ENCODE assay signal across 8 cellular contexts in genomic region chr22:30426395-30427353, GRCh38. TPM values are rescaled to one million over a fixed set of nuclear protein-coding genes. Genes with fewer than 3 reads are reported as not detected.
A peak's percentile ranks its signal among the peaks of the same experiment; 100 is the strongest.
DNase-seq lines count a peak whose midpoint lies in the region; ATAC-seq and TF ChIP-seq lines count a peak whose summit lies in the region.

No MANE protein-coding gene starts in this region.

- POLR2A ChIA-PET in CD4-positive, alpha-beta T cell (lab: Charles Lee) = interaction anchor here (0.7 to 6.0 kb wide), 6 partner anchors 8 to 138 kb away, joined by 3 to 112 read pairs (median 60); partner anchors contain the start of genes CASTOR1 and SEC14L2
- POLR2A ChIA-PET in Panc1 (lab: Charles Lee) = no interaction called here
- POLR2A ChIA-PET in naive thymus-derived CD4-positive, alpha-beta T cell (lab: Charles Lee) = interaction anchor here (0.6 to 7.8 kb wide), 9 partner anchors 9 to 852 kb away, joined by 3 to 158 read pairs (median 5); partner anchors contain the start of gene SEC14L2

- 54% methylated on average over 28 of the region's 29 CpGs for WGBS in esophagus muscularis mucosa

- H3K4me1 ChIP-seq in Panc1 (ENCODE audit: control insufficient read depth, insufficient read depth, low read length) (peaks cover 14% of the 10 kb centered on the region), esophagus muscularis mucosa (peaks cover 36 to 46% (median 44%) of the 10 kb centered on the region in 4 donors)
- peaks cover 28 to 36% of the 10 kb centered on the region in 2 donors for H3K4me1 ChIP-seq in naive thymus-derived CD4-positive, alpha-beta T cell (ENCODE audit: control insufficient read depth in 2 of 2, insufficient read depth in 2 of 2, low read length in 2 of 2)

- peak overlapping the region; percentile 74 for H3K27ac ChIP-seq in CD4-positive, alpha-beta T cell (ENCODE audit: low read depth, low read length)
- H3K27ac ChIP-seq in Panc1 (ENCODE audit: low read length) (peak overlapping the region; percentile 88), esophagus muscularis mucosa (replicated peaks in 1 of 4) (peak overlapping the region; percentile 79 to 96 (median 94))
- H3K27ac ChIP-seq in naive thymus-derived CD4-positive, alpha-beta T cell (ENCODE audit: low read depth, low read length) = peak overlapping the region; percentile 97

- peak; percentile 70 for TF ChIP-seq CTCF in CD4-positive, alpha-beta T cell (IDR thresholded peaks at IDR 0.05)
- TF ChIP-seq CTCF in Panc1 (IDR thresholded peaks at IDR 0.05) (peak; percentile 80), esophagus muscularis mucosa (IDR thresholded peaks at IDR 0.05) (peak; percentile 62 to 76 (median 75))

- H3K9me3 ChIP-seq in CD4-positive, alpha-beta T cell (ENCODE audit: control insufficient read depth, low read length) = no peaks in the 10 kb centered on the region
- H3K9me3 ChIP-seq in Panc1 (ENCODE audit: control insufficient read depth, insufficient read depth, low read depth, low read length) (no peaks in the 10 kb centered on the region), esophagus muscularis mucosa (no peaks in the 10 kb centered on the region)
- H3K9me3 ChIP-seq in naive thymus-derived CD4-positive, alpha-beta T cell (ENCODE audit: control insufficient read depth in 2 of 3, low read length in 3 of 3) = no peaks in the 10 kb centered on the region

- no peaks in the 10 kb centered on the region for H3K27me3 ChIP-seq in CD4-positive, alpha-beta T cell (ENCODE audit: control insufficient read depth, insufficient read depth, low read length)
- no peaks in the 10 kb centered on the region for H3K27me3 ChIP-seq in Panc1 (ENCODE audit: control insufficient read depth, insufficient read depth, low read length)
- no peaks in the 10 kb centered on the region for H3K27me3 ChIP-seq in esophagus muscularis mucosa
- H3K27me3 ChIP-seq in naive thymus-derived CD4-positive, alpha-beta T cell (ENCODE audit: control insufficient read depth in 2 of 2, insufficient read depth in 2 of 2, low read length in 2 of 2) = no peaks in the 10 kb centered on the region

- in situ Hi-C loops in Panc1 (cut with HindIII; ENCODE audit: low pct_unique_long_range_greater_than_20kb, low sequenced_read_pairs) = no loop called here

- H3K36me3 Mint-ChIP-seq in CD4-positive, alpha-beta T cell (ENCODE audit: low read depth) = peaks cover 42% of the 10 kb centered on the region
- peaks cover 0 to 36% (median 4%) of the 10 kb centered on the region in 5 donors for H3K36me3 Mint-ChIP-seq in naive thymus-derived CD4-positive, alpha-beta T cell
- H3K36me3 Mint-ChIP-seq in stimulated activated effector memory CD8-positive, alpha-beta T cell treated with anti-CD3 and anti-CD28 coated beads, Interleukin-12 subunit alpha, Interleukin-12 subunit beta, amount 100 ng/mL, for 72 hours = peaks cover 83% of the 10 kb centered on the region

- no peak for TF ChIP-seq POLR2A in esophagus muscularis mucosa (IDR thresholded peaks at IDR 0.05; ENCODE audit: low read depth)

- H3K27ac Mint-ChIP-seq in CD4-positive, alpha-beta T cell = peak overlapping the region; percentile 98
- peak overlapping the region; percentile 85 to 99 (median 96) for H3K27ac Mint-ChIP-seq in naive thymus-derived CD4-positive, alpha-beta T cell
- H3K27ac Mint-ChIP-seq in stimulated activated effector memory CD8-positive, alpha-beta T cell treated with anti-CD3 and anti-CD28 coated beads, Interleukin-12 subunit alpha, Interleukin-12 subunit beta, amount 100 ng/mL, for 72 hours = peak overlapping the region; percentile 98

- no peaks in the 10 kb centered on the region for H3K9me3 Mint-ChIP-seq in CD4-positive, alpha-beta T cell
- H3K9me3 Mint-ChIP-seq in naive thymus-derived CD4-positive, alpha-beta T cell = no peaks in the 10 kb centered on the region
- no peaks in the 10 kb centered on the region for H3K9me3 Mint-ChIP-seq in stimulated activated effector memory CD8-positive, alpha-beta T cell treated with anti-CD3 and anti-CD28 coated beads, Interleukin-12 subunit alpha, Interleukin-12 subunit beta, amount 100 ng/mL, for 72 hours

- TF ChIP-seq EP300 in Ishikawa (IDR thresholded peaks at IDR 0.05; ENCODE audit: borderline replicate concordance) (no peak), esophagus muscularis mucosa (IDR thresholded peaks at IDR 0.05) (no peak)

- peak; percentile 71 for TF ChIP-seq RAD21 in Ishikawa (IDR thresholded peaks at IDR 0.05; ENCODE audit: low read depth)

- peak; percentile 41 for ATAC-seq in CD4-positive, alpha-beta T cell (ENCODE audit: poor library complexity)
- ATAC-seq in Panc1 (peak; percentile 23), HG03025 (IDR thresholded peaks at IDR 0.05; ENCODE audit: low FRiP score, unreplicated experiment) (no peak)
- ATAC-seq in naive thymus-derived CD4-positive, alpha-beta T cell = peak; percentile 57
- peak; percentile 61 for ATAC-seq in stimulated activated effector memory CD8-positive, alpha-beta T cell treated with anti-CD3 and anti-CD28 coated beads, Interleukin-12 subunit alpha, Interleukin-12 subunit beta, amount 100 ng/mL, for 72 hours

- peaks cover 53% of the 10 kb centered on the region for H3K4me1 Mint-ChIP-seq in CD4-positive, alpha-beta T cell (ENCODE audit: low read depth)
- peaks cover 32 to 60% (median 53%) of the 10 kb centered on the region in 7 donors for H3K4me1 Mint-ChIP-seq in naive thymus-derived CD4-positive, alpha-beta T cell
- peaks cover 54% of the 10 kb centered on the region for H3K4me1 Mint-ChIP-seq in stimulated activated effector memory CD8-positive, alpha-beta T cell treated with anti-CD3 and anti-CD28 coated beads, Interleukin-12 subunit alpha, Interleukin-12 subunit beta, amount 100 ng/mL, for 72 hours

- intact Hi-C loops in CD4-positive, alpha-beta T cell (cut with DNase I, micrococcal nuclease) = loop anchor here (1.0 to 10.0 kb wide), 7 partner anchors 9 to 592 kb away; partner anchors contain the start of genes ASCC2 (in 1 of the 2) and CASTOR1 (in 1 of the 2)
- intact Hi-C loops in Panc1 (cut with micrococcal nuclease; ENCODE audit: unreplicated experiment) (no loop called here), esophagus muscularis mucosa (cut with DNase I) (loop anchor here (5.0 kb wide), 1 partner anchor 34 kb away; no protein-coding TSS in a partner anchor)
- intact Hi-C loops in naive thymus-derived CD4-positive, alpha-beta T cell (cut with micrococcal nuclease) = loop anchor here (1.0 to 10.0 kb wide), 9 partner anchors 9 to 1068 kb away; partner anchors contain the start of genes NF2 (in 1 of the 2), PIK3IP1 (in 1 of the 2), SEC14L2 (in 1 of the 2) and SFI1 (in 1 of the 2)

- H3K4me3 ChIP-seq in Panc1 (ENCODE audit: low read depth in 2 of 2, low read length in 2 of 2) = peak overlapping the region; percentile 62 to 82
- H3K4me3 ChIP-seq in esophagus muscularis mucosa = peak overlapping the region; percentile 62 to 78 (median 67)
- H3K4me3 ChIP-seq in naive thymus-derived CD4-positive, alpha-beta T cell (ENCODE audit: low read length) = peak overlapping the region; percentile 66

- H3K27me3 Mint-ChIP-seq in CD4-positive, alpha-beta T cell = no peaks in the 10 kb centered on the region
- H3K27me3 Mint-ChIP-seq in naive thymus-derived CD4-positive, alpha-beta T cell = peaks cover 0 to 4% (median 0%) of the 10 kb centered on the region in 5 donors

- peak overlapping the region; percentile 93 for H3K4me3 Mint-ChIP-seq in CD4-positive, alpha-beta T cell
- H3K4me3 Mint-ChIP-seq in naive thymus-derived CD4-positive, alpha-beta T cell = peak overlapping the region; percentile 93 to 99 (median 96)
- peak overlapping the region; percentile 91 for H3K4me3 Mint-ChIP-seq in stimulated activated effector memory CD8-positive, alpha-beta T cell treated with anti-CD3 and anti-CD28 coated beads, Interleukin-12 subunit alpha, Interleukin-12 subunit beta, amount 100 ng/mL, for 72 hours

- DNase-seq in CD4-positive, alpha-beta T cell = peak; percentile 72 to 88 (median 84)
- DNase-seq in Panc1 (ENCODE audit: low read depth, low spot score) = no peak
- DNase-seq in activated T-cell treated with anti-CD3 and anti-CD28 coated beads, Interleukin-2, amount 50 U/mL, for 48 hours = peak; percentile 92 to 93
- DNase-seq in esophagus muscularis mucosa (ENCODE audit: extremely low spot score) = peak; percentile 94
- DNase-seq in naive thymus-derived CD4-positive, alpha-beta T cell = peak; percentile 68 to 87 (median 84)
- DNase-seq in stimulated activated effector memory CD8-positive, alpha-beta T cell treated with anti-CD3 and anti-CD28 coated beads, Interleukin-12 subunit alpha, Interleukin-12 subunit beta, amount 100 ng/mL, for 72 hours (ENCODE audit: low spot score in 2 of 2) = peak; percentile 78 to 90

- CTCF ChIA-PET in CD4-positive, alpha-beta T cell (lab: Charles Lee) = interaction anchor here (0.6 to 6.1 kb wide), 10 partner anchors 9 to 920 kb away, joined by 3 to 63 read pairs (median 4); partner anchors contain the start of genes RNF215 and SEC14L2
- CTCF ChIA-PET in Panc1 (lab: Charles Lee) = interaction anchor here (0.5 to 0.8 kb wide), 2 partner anchors 17 to 161 kb away, joined by 3 to 4 read pairs; no protein-coding TSS in a partner anchor
- CTCF ChIA-PET in naive thymus-derived CD4-positive, alpha-beta T cell (lab: Charles Lee) = interaction anchor here (0.6 to 7.7 kb wide), 13 partner anchors 9 to 138 kb away, joined by 3 to 78 read pairs (median 4); partner anchors contain the start of genes CASTOR1, RNF215 and SEC14L2

- BruUV-seq in Panc1 (replicated peaks; lab: Mats Ljungman, UMichigan) = TSS peak; percentile 48

- H3K36me3 ChIP-seq in Panc1 (ENCODE audit: control insufficient read depth, insufficient read depth, low read length) = no peaks in the 10 kb centered on the region; the same call in 1 of the 2 replicates
- no peaks in the 10 kb centered on the region for H3K36me3 ChIP-seq in esophagus muscularis mucosa
- H3K36me3 ChIP-seq in naive thymus-derived CD4-positive, alpha-beta T cell (ENCODE audit: control insufficient read depth in 2 of 3, insufficient read depth in 3 of 3, low read length in 3 of 3) = peaks cover 0 to 12% (median 0%) of the 10 kb centered on the region in 3 experiments

RNA-seq across cellular contexts. Expression of gene MTFP1, which starts 1.1 kb away (rescaled TPM):
- total RNA-seq in CD4-positive, alpha-beta T cell = 10 to 100 TPM; 37.2 to 38.0 TPM
- 21.5 TPM for total RNA-seq in Panc1 (2021; ENCODE audit: unreplicated experiment)
- 43.6 TPM for polyA plus RNA-seq in Panc1 (2012; ENCODE audit: insufficient read length)
- total RNA-seq in esophagus muscularis mucosa = 1 to 10 TPM; 1.2 to 7.1 (median 3.4) TPM
- 10 to 100 TPM; 10.2 to 68.2 (median 23.6) TPM for total RNA-seq in naive thymus-derived CD4-positive, alpha-beta T cell
- polyA plus RNA-seq in naive thymus-derived CD4-positive, alpha-beta T cell = 10 to 100 TPM; 26.7 to 30.4 TPM

RNA-seq across cellular contexts. Expression of gene SEC14L2, which starts 29.9 kb away (rescaled TPM):
- total RNA-seq in CD4-positive, alpha-beta T cell = 10 to 100 TPM; 74.6 to 79.8 TPM
- total RNA-seq in Panc1 (2021; ENCODE audit: unreplicated experiment) (10.7 TPM), esophagus muscularis mucosa (10 to 100 TPM in 2 of 4 donors, 1 to 10 TPM in 2; 3.3 to 16.7 (median 8.5) TPM)
- 7.2 TPM for polyA plus RNA-seq in Panc1 (2012; ENCODE audit: insufficient read length)
- total RNA-seq in naive thymus-derived CD4-positive, alpha-beta T cell = 100 to 1,000 TPM in 1 of 5 experiments, 10 to 100 TPM in 4; 10.7 to 147 (median 16.5) TPM
- 10 to 100 TPM; 12.7 to 20.7 TPM for polyA plus RNA-seq in naive thymus-derived CD4-positive, alpha-beta T cell

RNA-seq across cellular contexts. Expression of gene RNF215, which starts 39.5 kb away (rescaled TPM):
- total RNA-seq in CD4-positive, alpha-beta T cell = 1 to 10 TPM; 4.6 to 4.9 TPM
- 35.8 TPM for total RNA-seq in Panc1 (2021; ENCODE audit: unreplicated experiment)
- 37.7 TPM for polyA plus RNA-seq in Panc1 (2012; ENCODE audit: insufficient read length)
- 10 to 100 TPM in 3 of 4 donors, 1 to 10 TPM in 1; 6.6 to 18.5 (median 15.0) TPM for total RNA-seq in esophagus muscularis mucosa
- total RNA-seq in naive thymus-derived CD4-positive, alpha-beta T cell = 10 to 100 TPM in 1 of 5 experiments, 1 to 10 TPM in 4; 4.3 to 10.8 (median 5.3) TPM
- polyA plus RNA-seq in naive thymus-derived CD4-positive, alpha-beta T cell = 1 to 10 TPM in 1 of 2 donors, under 1 TPM in 1; 0.08 to 1.1 TPM

RNA-seq across cellular contexts. Expression of gene SEC14L3, which starts 45.1 kb away (rescaled TPM):
- total RNA-seq in CD4-positive, alpha-beta T cell = not detected
- total RNA-seq in Panc1 (2021; ENCODE audit: unreplicated experiment) (not detected), esophagus muscularis mucosa (not detected)
- not detected for polyA plus RNA-seq in Panc1 (2012; ENCODE audit: insufficient read length)
- total RNA-seq in naive thymus-derived CD4-positive, alpha-beta T cell = not detected
- polyA plus RNA-seq in naive thymus-derived CD4-positive, alpha-beta T cell = not detected
